Comparison of ENCODE assay signal across 1 cellular context in the genomic region with DNA sequence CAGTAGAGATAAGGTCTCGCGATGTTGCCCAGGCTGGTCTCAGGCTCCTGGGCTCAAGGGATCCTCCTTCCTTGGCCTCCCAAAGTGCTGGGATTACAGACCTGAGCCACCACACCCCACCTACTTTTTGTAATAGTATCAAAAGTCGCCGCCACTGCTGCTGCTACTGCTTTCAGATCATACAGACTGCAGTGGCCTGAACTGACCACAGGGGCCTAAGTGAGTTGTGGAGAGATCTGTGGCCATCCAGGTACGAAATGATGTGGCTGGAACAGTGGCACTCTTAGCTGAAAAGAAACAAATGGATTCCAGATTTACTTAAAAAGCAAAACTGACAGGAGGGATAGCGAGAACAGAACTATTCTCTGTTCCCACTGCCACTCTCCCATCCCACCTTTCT.
TF ChIP-seq lines count a peak whose summit lies in the region.

No MANE protein-coding gene starts in this region.

TF ChIP-seq in K562, 482 proteins besides CTCF, POLR2A, EP300 and RAD21:
- TF ChIP-seq ZNF263 (CRISPR knock-in tag; IDR thresholded peaks at IDR 0.05; ENCODE audit: borderline replicate concordance), result no peak
- no peak for TF ChIP-seq ERF (CRISPR knock-in tag; IDR thresholded peaks at IDR 0.05)
- TF ChIP-seq ZNF274 (IDR thresholded peaks at IDR 0.05; ENCODE audit: borderline replicate concordance, low read depth, low read length), result no peak
- TF ChIP-seq, protein P1, sequence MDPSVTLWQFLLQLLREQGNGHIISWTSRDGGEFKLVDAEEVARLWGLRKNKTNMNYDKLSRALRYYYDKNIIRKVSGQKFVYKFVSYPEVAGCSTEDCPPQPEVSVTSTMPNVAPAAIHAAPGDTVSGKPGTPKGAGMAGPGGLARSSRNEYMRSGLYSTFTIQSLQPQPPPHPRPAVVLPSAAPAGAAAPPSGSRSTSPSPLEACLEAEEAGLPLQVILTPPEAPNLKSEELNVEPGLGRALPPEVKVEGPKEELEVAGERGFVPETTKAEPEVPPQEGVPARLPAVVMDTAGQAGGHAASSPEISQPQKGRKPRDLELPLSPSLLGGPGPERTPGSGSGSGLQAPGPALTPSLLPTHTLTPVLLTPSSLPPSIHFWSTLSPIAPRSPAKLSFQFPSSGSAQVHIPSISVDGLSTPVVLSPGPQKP (CRISPR knock-in tag; IDR thresholded peaks at IDR 0.05), result no peak
- no peak for TF ChIP-seq ZNF507 (tag; conservative IDR thresholded peaks at IDR 0.05)
- no peak for TF ChIP-seq KAT7 (CRISPR knock-in tag; IDR thresholded peaks at IDR 0.05; ENCODE audit: borderline replicate concordance)
